Comparison of ENCODE assay signal across 20 cellular contexts in the genomic region with DNA sequence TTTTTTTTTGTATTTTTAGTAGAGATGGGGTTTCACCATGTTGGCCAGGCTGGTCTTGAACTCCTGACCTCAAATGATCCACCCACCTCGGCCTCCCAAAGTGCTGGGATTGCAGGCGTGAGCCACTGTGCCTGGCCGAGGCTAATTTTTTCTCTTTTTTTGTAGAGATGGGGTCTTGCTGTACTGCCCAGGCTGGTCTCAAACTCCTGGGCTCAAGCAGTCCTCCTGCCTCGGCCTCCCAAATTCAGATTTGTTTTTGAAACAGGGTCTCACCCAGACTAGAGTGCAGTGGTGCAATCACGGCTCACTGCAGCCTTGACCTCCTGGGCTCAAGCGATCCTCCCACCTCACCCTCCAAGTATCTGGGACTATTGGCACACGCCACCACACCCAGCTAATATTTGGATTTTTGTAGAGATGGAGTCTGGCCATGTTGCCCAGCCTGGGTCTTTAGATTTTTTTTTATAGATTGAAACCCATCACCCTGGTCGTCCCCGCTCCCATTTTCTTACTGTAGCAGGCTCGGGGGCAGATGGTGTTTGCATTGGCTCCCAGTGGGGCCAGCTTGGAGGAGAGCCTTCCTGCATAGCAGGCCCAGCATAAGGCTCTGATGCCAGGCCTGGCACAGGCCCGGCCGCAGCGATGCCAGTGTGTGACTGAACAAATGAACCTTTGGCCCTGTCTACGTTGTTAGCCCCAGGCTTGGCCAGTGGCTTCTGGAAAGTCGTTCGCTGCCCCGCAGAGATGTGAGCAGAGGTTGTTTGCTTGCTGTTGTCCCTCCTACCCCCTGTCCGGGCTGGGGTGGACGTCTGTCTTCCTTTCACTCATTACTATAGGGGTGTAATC. TPM values are rescaled to one million over a fixed set of nuclear protein-coding genes. Genes with fewer than 3 reads are reported as not detected.
"Had no signal": no experiment of that assay in that cellular context is flagged by ENCODE, and none has a peak within 500 bp of the region (broad histone marks: within the 10 kb centered on the region; RNA-seq: fewer than 3 reads in every experiment).

No MANE protein-coding gene starts in this region.

- ATAC-seq: left colon, psoas muscle, right cardiac atrium had no signal

- H3K9me3 Mint-ChIP-seq: activated naive CD4-positive, alpha-beta T cell treated with anti-CD3 and anti-CD28 coated beads, Interleukin-2, amount 50 U/mL, for 24 hours; endodermal cell; neural progenitor cell; T-helper 1 cell treated with Interleukin-12 subunit alpha and Interleukin-12 subunit beta and Interleukin-4 antibody, amounts not matched to agents 30 μg/mL and 1 μg/mL, for 36 hours had no signal

- H3K9me3 ChIP-seq: ovary, psoas muscle, tibial nerve had no signal

- H3K36me3 ChIP-seq: ovary had no signal

- DNase-seq: activated CD4-positive, CD25-positive, alpha-beta regulatory T cell treated with anti-CD3 and anti-CD28 coated beads, Interleukin-2, amount 50 U/mL, for 72 hours; activated gamma-delta T cell; endodermal cell; foreskin fibroblast; hippocampal formation; islet precursor cell; left colon; mammary epithelial cell; ovary; stimulated activated CD4-positive, alpha-beta T cell treated with anti-CD3 and anti-CD28 coated beads, Interleukin-4, amount 100 ng/mL, for 4 hours; stimulated activated naive CD4-positive, alpha-beta T cell had no signal

- H3K27me3 Mint-ChIP-seq: activated naive CD4-positive, alpha-beta T cell treated with anti-CD3 and anti-CD28 coated beads, Interleukin-2, amount 50 U/mL, for 24 hours had no signal

- H3K27ac ChIP-seq: epithelial cell of prostate, neural progenitor cell, ovary, psoas muscle, tibial nerve had no signal

- H3K4me3 ChIP-seq: neural progenitor cell, ovary, psoas muscle, smooth muscle cell, tibial nerve had no signal

- H3K27me3 ChIP-seq: neural progenitor cell, ovary, tibial nerve had no signal

- H3K4me3 Mint-ChIP-seq: activated naive CD4-positive, alpha-beta T cell treated with anti-CD3 and anti-CD28 coated beads, Interleukin-2, amount 50 U/mL, for 24 hours; endodermal cell; neural progenitor cell; T-helper 1 cell treated with Interleukin-12 subunit alpha and Interleukin-12 subunit beta and Interleukin-4 antibody, amounts not matched to agents 30 μg/mL and 1 μg/mL, for 36 hours had no signal

- H3K27ac Mint-ChIP-seq: activated naive CD4-positive, alpha-beta T cell treated with anti-CD3 and anti-CD28 coated beads, Interleukin-2, amount 50 U/mL, for 24 hours; neural progenitor cell; T-helper 1 cell treated with Interleukin-12 subunit alpha and Interleukin-12 subunit beta and Interleukin-4 antibody, amounts not matched to agents 30 μg/mL and 1 μg/mL, for 36 hours had no signal

RNA-seq across cellular contexts. Expression of a gene that starts 41.5 kb away (rescaled TPM):
- total RNA-seq: bronchial epithelial cell, left colon, mammary epithelial cell, ovary, psoas muscle, right cardiac atrium, smooth muscle cell, tibial nerve had no signal
- polyA plus RNA-seq: mammary epithelial cell, ovary, right cardiac atrium, smooth muscle cell had no signal
